Comparison of ENCODE assay signal across 1 cellular context in the genomic region with DNA sequence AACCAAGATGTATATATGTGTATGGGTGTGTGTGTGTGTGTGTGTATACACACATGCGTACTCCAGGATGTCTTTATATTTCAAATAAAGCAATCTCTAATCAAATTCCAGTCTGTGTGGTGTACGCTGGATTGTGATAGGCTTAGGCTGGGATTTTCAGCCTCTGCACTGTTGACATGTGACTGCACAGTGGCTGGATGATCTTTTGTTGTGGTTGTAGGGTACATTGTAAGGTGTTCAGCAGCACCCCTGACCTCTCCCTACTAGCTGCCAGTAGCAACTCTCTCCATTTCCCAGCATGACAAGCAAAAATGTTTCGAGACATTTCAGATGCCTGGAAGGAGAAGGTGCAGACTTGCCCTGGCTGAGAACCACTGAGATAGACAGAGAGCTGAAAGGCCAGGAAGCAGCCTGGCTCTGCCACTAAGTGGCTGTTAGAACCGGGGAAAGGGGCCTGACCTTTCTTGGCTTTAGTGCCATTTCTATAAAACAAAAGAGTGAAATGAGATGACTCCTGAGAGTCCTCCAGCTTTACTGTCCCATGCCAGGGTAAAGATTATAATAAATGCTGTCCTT.
TF ChIP-seq lines count a peak whose summit lies in the region.

No MANE protein-coding gene starts in this region.

TF ChIP-seq in SK-N-SH treated with all-trans-retinoic acid at 6 μM for 48 hours, 23 proteins besides CTCF, POLR2A, EP300 and RAD21 (continued from another document):
- TF ChIP-seq ZFP30 (CRISPR knock-in tag; IDR thresholded peaks at IDR 0.05) (no peak), ISL1 (CRISPR knock-in tag; IDR thresholded peaks at IDR 0.05) (no peak), ZC3H10 (CRISPR knock-in tag; IDR thresholded peaks at IDR 0.05) (no peak), ARNTL (CRISPR knock-in tag; IDR thresholded peaks at IDR 0.05; ENCODE audit: borderline replicate concordance, low read depth) (no peak), TCF4 (CRISPR knock-in tag; IDR thresholded peaks at IDR 0.05; ENCODE audit: borderline replicate concordance) (no peak), ZNF8 (CRISPR knock-in tag; IDR thresholded peaks at IDR 0.05) (no peak), GLIS3 (CRISPR knock-in tag; IDR thresholded peaks at IDR 0.05) (no peak), ZNF70 (CRISPR knock-in tag; IDR thresholded peaks at IDR 0.05) (no peak), CSDC2 (CRISPR knock-in tag; IDR thresholded peaks at IDR 0.05) (no peak), ZFP3 (CRISPR knock-in tag; IDR thresholded peaks at IDR 0.05) (no peak), TOX (CRISPR knock-in tag; IDR thresholded peaks at IDR 0.05; ENCODE audit: borderline replicate concordance) (no peak)
- TF ChIP-seq, protein P1, sequence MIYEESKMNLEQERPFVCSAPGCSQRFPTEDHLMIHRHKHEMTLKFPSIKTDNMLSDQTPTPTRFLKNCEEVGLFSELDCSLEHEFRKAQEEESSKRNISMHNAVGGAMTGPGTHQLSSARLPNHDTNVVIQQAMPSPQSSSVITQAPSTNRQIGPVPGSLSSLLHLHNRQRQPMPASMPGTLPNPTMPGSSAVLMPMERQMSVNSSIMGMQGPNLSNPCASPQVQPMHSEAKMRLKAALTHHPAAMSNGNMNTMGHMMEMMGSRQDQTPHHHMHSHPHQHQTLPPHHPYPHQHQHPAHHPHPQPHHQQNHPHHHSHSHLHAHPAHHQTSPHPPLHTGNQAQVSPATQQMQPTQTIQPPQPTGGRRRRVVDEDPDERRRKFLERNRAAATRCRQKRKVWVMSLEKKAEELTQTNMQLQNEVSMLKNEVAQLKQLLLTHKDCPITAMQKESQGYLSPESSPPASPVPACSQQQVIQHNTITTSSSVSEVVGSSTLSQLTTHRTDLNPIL (CRISPR knock-in tag; IDR thresholded peaks at IDR 0.05; ENCODE audit: low read depth): no peak
- TF ChIP-seq, protein P2, sequence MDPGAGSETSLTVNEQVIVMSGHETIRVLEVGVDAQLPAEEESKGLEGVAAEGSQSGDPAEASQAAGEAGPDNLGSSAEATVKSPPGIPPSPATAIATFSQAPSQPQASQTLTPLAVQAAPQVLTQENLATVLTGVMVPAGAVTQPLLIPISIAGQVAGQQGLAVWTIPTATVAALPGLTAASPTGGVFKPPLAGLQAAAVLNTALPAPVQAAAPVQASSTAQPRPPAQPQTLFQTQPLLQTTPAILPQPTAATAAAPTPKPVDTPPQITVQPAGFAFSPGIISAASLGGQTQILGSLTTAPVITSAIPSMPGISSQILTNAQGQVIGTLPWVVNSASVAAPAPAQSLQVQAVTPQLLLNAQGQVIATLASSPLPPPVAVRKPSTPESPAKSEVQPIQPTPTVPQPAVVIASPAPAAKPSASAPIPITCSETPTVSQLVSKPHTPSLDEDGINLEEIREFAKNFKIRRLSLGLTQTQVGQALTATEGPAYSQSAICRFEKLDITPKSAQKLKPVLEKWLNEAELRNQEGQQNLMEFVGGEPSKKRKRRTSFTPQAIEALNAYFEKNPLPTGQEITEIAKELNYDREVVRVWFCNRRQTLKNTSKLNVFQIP (CRISPR knock-in tag; IDR thresholded peaks at IDR 0.05; ENCODE audit: borderline replicate concordance, low read depth): no peak
- TF ChIP-seq, protein P3, sequence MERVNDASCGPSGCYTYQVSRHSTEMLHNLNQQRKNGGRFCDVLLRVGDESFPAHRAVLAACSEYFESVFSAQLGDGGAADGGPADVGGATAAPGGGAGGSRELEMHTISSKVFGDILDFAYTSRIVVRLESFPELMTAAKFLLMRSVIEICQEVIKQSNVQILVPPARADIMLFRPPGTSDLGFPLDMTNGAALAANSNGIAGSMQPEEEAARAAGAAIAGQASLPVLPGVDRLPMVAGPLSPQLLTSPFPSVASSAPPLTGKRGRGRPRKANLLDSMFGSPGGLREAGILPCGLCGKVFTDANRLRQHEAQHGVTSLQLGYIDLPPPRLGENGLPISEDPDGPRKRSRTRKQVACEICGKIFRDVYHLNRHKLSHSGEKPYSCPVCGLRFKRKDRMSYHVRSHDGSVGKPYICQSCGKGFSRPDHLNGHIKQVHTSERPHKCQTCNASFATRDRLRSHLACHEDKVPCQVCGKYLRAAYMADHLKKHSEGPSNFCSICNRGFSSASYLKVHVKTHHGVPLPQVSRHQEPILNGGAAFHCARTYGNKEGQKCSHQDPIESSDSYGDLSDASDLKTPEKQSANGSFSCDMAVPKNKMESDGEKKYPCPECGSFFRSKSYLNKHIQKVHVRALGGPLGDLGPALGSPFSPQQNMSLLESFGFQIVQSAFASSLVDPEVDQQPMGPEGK (CRISPR knock-in tag; IDR thresholded peaks at IDR 0.05; ENCODE audit: borderline replicate concordance): no peak
- TF ChIP-seq, protein P4, sequence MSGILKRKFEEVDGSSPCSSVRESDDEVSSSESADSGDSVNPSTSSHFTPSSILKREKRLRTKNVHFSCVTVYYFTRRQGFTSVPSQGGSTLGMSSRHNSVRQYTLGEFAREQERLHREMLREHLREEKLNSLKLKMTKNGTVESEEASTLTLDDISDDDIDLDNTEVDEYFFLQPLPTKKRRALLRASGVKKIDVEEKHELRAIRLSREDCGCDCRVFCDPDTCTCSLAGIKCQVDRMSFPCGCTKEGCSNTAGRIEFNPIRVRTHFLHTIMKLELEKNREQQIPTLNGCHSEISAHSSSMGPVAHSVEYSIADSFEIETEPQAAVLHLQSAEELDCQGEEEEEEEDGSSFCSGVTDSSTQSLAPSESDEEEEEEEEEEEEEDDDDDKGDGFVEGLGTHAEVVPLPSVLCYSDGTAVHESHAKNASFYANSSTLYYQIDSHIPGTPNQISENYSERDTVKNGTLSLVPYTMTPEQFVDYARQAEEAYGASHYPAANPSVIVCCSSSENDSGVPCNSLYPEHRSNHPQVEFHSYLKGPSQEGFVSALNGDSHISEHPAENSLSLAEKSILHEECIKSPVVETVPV (CRISPR knock-in tag; IDR thresholded peaks at IDR 0.05): no peak
